In genomic region chr17:60077226-60077625, GRCh38 we compare ENCODE assay signal across 9 cellular contexts. TPM values are rescaled to one million over a fixed set of nuclear protein-coding genes. Genes with fewer than 3 reads are reported as not detected.
DNase-seq lines count a peak whose midpoint lies in the region; ATAC-seq and TF ChIP-seq lines count a peak whose summit lies in the region.
"Had no signal": no experiment of that assay in that cellular context is flagged by ENCODE, and none has a peak within 500 bp of the region (broad histone marks: within the 10 kb centered on the region; RNA-seq: fewer than 3 reads in every experiment).

No MANE protein-coding gene starts in this region.

- WGBS in mesendoderm (ENCODE audit: extremely low coverage, insufficient coverage, low lambda C conversion rate): no CpG with 5 or more reads among the region's 1 CpG

- peaks cover 3% of the 10 kb centered on the region for H3K79me2 ChIP-seq in mesendoderm (ENCODE audit: control insufficient read depth, insufficient read depth, low read length)

- no peak overlapping the region for H3K23ac ChIP-seq in mesendoderm (ENCODE audit: low read length)

- H3K27me3 ChIP-seq in HUES6 (ENCODE audit: control insufficient read depth, insufficient read depth, low read length) (no peaks in the 10 kb centered on the region), mesendoderm (ENCODE audit: insufficient read depth, low read length, poor library complexity) (no peaks in the 10 kb centered on the region)

- peak overlapping the region; percentile 99 for H3K4me3 ChIP-seq in HUES6 (ENCODE audit: low read depth, low read length)
- H3K4me3 ChIP-seq in mesendoderm (ENCODE audit: low read length): no peak overlapping the region

- no peak overlapping the region for H3K4ac ChIP-seq in mesendoderm (ENCODE audit: low read depth, low read length)

- H3K4me2 ChIP-seq in mesendoderm (ENCODE audit: low read length): no peak overlapping the region

- POLR2A ChIA-PET in activated naive CD8-positive, alpha-beta T cell treated with anti-CD3 and anti-CD28 coated beads, Interleukin-2, amount 10 ng/mL, durations not matched to agents 7 days and 5 days (lab: Charles Lee): interaction anchor here (0.9 to 1.1 kb wide), 2 partner anchors 184 to 458 kb away, joined by 3 to 4 read pairs; partner anchors contain the start of genes RPS6KB1 and TUBD1

- H2AK5ac ChIP-seq in mesendoderm (ENCODE audit: low read length): no peak overlapping the region

- DNase-seq in CD14-positive monocyte (ENCODE audit: low spot score) (no peak), mesendoderm (no peak), HuH-7.5 (ENCODE audit: low spot score) (no peak), NCI-H1092 treated with DMSO at 0.1 percent for 48 hours (lab: John Stamatoyannopoulos, UW) (no peak)
- DNase-seq in activated naive CD8-positive, alpha-beta T cell treated with anti-CD3 and anti-CD28 coated beads, Interleukin-2, amount 10 ng/mL, durations not matched to agents 7 days and 5 days: no peak
- DNase-seq: islet precursor cell had no signal

- intact Hi-C loops in CD14-positive monocyte (cut with micrococcal nuclease): no loop called here

- no peaks in the 10 kb centered on the region for H3K9me3 Mint-ChIP-seq in CD14-positive monocyte
- no peaks in the 10 kb centered on the region for H3K9me3 Mint-ChIP-seq in activated naive CD8-positive, alpha-beta T cell treated with anti-CD3 and anti-CD28 coated beads, Interleukin-2, amount 10 ng/mL, durations not matched to agents 7 days and 5 days

- H2BK120ac ChIP-seq in mesendoderm (ENCODE audit: low read depth, low read length): no peak overlapping the region

- peaks cover 33 to 41% of the 10 kb centered on the region in 2 donors for H3K36me3 Mint-ChIP-seq in CD14-positive monocyte
- peaks cover 4% of the 10 kb centered on the region for H3K36me3 Mint-ChIP-seq in activated naive CD8-positive, alpha-beta T cell treated with anti-CD3 and anti-CD28 coated beads, Interleukin-2, amount 10 ng/mL, durations not matched to agents 7 days and 5 days

- H3K4me1 Mint-ChIP-seq in CD14-positive monocyte: peaks cover 25% of the 10 kb centered on the region
- H3K4me1 Mint-ChIP-seq in activated naive CD8-positive, alpha-beta T cell treated with anti-CD3 and anti-CD28 coated beads, Interleukin-2, amount 10 ng/mL, durations not matched to agents 7 days and 5 days: peaks cover 26% of the 10 kb centered on the region

- no peak for ATAC-seq in activated naive CD8-positive, alpha-beta T cell treated with anti-CD3 and anti-CD28 coated beads, Interleukin-2, amount 10 ng/mL, durations not matched to agents 7 days and 5 days (ENCODE audit: low read depth)
- ATAC-seq in HG02763 (IDR thresholded peaks at IDR 0.05; ENCODE audit: unreplicated experiment): no peak
- no peak for ATAC-seq in GM19452 (IDR thresholded peaks at IDR 0.05; ENCODE audit: unreplicated experiment)

- H3K56ac ChIP-seq in mesendoderm (ENCODE audit: low read length): no peak overlapping the region

- no peak overlapping the region for H4K8ac ChIP-seq in mesendoderm (ENCODE audit: low read depth, low read length)

- no peak overlapping the region for H3K18ac ChIP-seq in mesendoderm (ENCODE audit: low read length)

- H3K9me3 ChIP-seq in HUES6 (ENCODE audit: control insufficient read depth, insufficient read depth, low read depth, low read length): no peaks in the 10 kb centered on the region

- H3K27ac ChIP-seq in HUES6 (ENCODE audit: low read depth, low read length) (no peak overlapping the region), mesendoderm (ENCODE audit: low read depth, low read length) (no peak overlapping the region)

- peaks cover 0 to 1% (median 0%) of the 10 kb centered on the region in 3 donors for H3K27me3 Mint-ChIP-seq in CD14-positive monocyte (ENCODE audit: low read depth in 3 of 3)
- H3K27me3 Mint-ChIP-seq in activated naive CD8-positive, alpha-beta T cell treated with anti-CD3 and anti-CD28 coated beads, Interleukin-2, amount 10 ng/mL, durations not matched to agents 7 days and 5 days: no peaks in the 10 kb centered on the region

- H3K79me1 ChIP-seq in mesendoderm (ENCODE audit: low read length): peaks cover 3% of the 10 kb centered on the region

- H3K36me3 ChIP-seq in HUES6 (ENCODE audit: control insufficient read depth, insufficient read depth, low read length) (peaks cover 41% of the 10 kb centered on the region), mesendoderm (ENCODE audit: control insufficient read depth, insufficient read depth, low read length) (no peaks in the 10 kb centered on the region)

- no peak overlapping the region for H3K9ac ChIP-seq in HUES6 (ENCODE audit: low read length)
- peak overlapping the region; percentile 24 for H3K9ac ChIP-seq in mesendoderm (ENCODE audit: low read length)

- no peak for TF ChIP-seq CTCF in CD14-positive monocyte (IDR thresholded peaks at IDR 0.05)

- no peak overlapping the region for H2BK15ac ChIP-seq in mesendoderm (replicated peaks; ENCODE audit: low read depth)

- H3K27ac Mint-ChIP-seq in CD14-positive monocyte: peak overlapping the region in 4 of 7 donors; percentile 90 to 98 (median 94)
- peak overlapping the region; percentile 92 for H3K27ac Mint-ChIP-seq in activated naive CD8-positive, alpha-beta T cell treated with anti-CD3 and anti-CD28 coated beads, Interleukin-2, amount 10 ng/mL, durations not matched to agents 7 days and 5 days

- H3K4me3 Mint-ChIP-seq in CD14-positive monocyte: peak overlapping the region in 1 of 2 donors; percentile 99
- H3K4me3 Mint-ChIP-seq in activated naive CD8-positive, alpha-beta T cell treated with anti-CD3 and anti-CD28 coated beads, Interleukin-2, amount 10 ng/mL, durations not matched to agents 7 days and 5 days: peak overlapping the region; percentile 98

- no peak overlapping the region for H4K5ac ChIP-seq in mesendoderm (ENCODE audit: low read length)

- no peak overlapping the region for H2BK5ac ChIP-seq in mesendoderm (ENCODE audit: low read length)

- H3K4me1 ChIP-seq in HUES6 (ENCODE audit: control insufficient read depth, insufficient read depth, low read length) (peaks cover 12% of the 10 kb centered on the region), mesendoderm (ENCODE audit: control insufficient read depth, low read depth, low read length) (peaks cover 4% of the 10 kb centered on the region)

RNA-seq across cellular contexts. Expression of gene HEATR6, which starts 1.5 kb away (rescaled TPM):
- polyA plus RNA-seq in CD14-positive monocyte: 1 to 10 TPM; 4.6 to 7.1 TPM
- 10 to 100 TPM; 21.3 to 24.5 TPM for total RNA-seq in activated naive CD8-positive, alpha-beta T cell treated with anti-CD3 and anti-CD28 coated beads, Interleukin-2, amount 10 ng/mL, durations not matched to agents 7 days and 5 days
- polyA plus RNA-seq in mesendoderm (2013, experiment 1 of 2): 9.8 TPM
- polyA plus RNA-seq in mesendoderm (2013, experiment 2 of 2): 9.5 TPM
